8 cellular contexts compared by ENCODE assay signal in genomic region chr9:90870646-90871326, GRCh38.
A peak's percentile ranks its signal among the peaks of the same experiment; 100 is the strongest.
DNase-seq lines count a peak whose midpoint lies in the region; ATAC-seq, FAIRE-seq and TF ChIP-seq lines count a peak whose summit lies in the region.

No MANE protein-coding gene starts in this region.

- H3K36me3 Mint-ChIP-seq in neural crest cell (ENCODE audit: low read depth): no peaks in the 10 kb centered on the region

- no peaks in the 10 kb centered on the region for H3K36me3 ChIP-seq in A673 (ENCODE audit: insufficient read depth, low read length, poor library complexity, severe bottlenecking)
- no peaks in the 10 kb centered on the region for H3K36me3 ChIP-seq in esophagus muscularis mucosa

- H3K4me3 ChIP-seq in A673 (ENCODE audit: low read depth, low read length, poor library complexity, severe bottlenecking) (no peak overlapping the region), esophagus muscularis mucosa (no peak overlapping the region)

- no peaks in the 10 kb centered on the region for H3K9me3 Mint-ChIP-seq in neural crest cell

- H3K27ac Mint-ChIP-seq in neural crest cell (ENCODE audit: unreplicated experiment): no peak overlapping the region

- H3K27me3 ChIP-seq in A673 (replicated peaks; ENCODE audit: insufficient read depth, low read depth, low read length, poor library complexity) (no peaks in the 10 kb centered on the region), esophagus muscularis mucosa (no peaks in the 10 kb centered on the region)

- intact Hi-C loops in A673 (cut with micrococcal nuclease; ENCODE audit: unreplicated experiment): loop anchor here (2.0 to 5.0 kb wide), 3 partner anchors 108 to 728 kb away; no protein-coding TSS in a partner anchor
- intact Hi-C loops in esophagus muscularis mucosa (cut with DNase I): loop anchor here (5.0 to 10.0 kb wide), 4 partner anchors 646 to 1298 kb away; no protein-coding TSS in a partner anchor

- no peak overlapping the region for H3K4me3 Mint-ChIP-seq in neural crest cell

- peaks cover 8% of the 10 kb centered on the region for H3K4me1 Mint-ChIP-seq in neural crest cell

- no TSS peak for BruUV-seq in A673 (replicated peaks; lab: Mats Ljungman, UMichigan)

- H3K9me3 ChIP-seq in A673 (ENCODE audit: low read depth, low read length, poor library complexity, severe bottlenecking) (no peaks in the 10 kb centered on the region), esophagus muscularis mucosa (no peaks in the 10 kb centered on the region)

- peak; percentile 59 for DNase-seq in A673 (ENCODE audit: low spot score)
- peak; percentile 50 for DNase-seq in NCI-H2107 (lab: John Stamatoyannopoulos, UW)
- DNase-seq in activated CD4-positive, alpha-beta T cell treated with anti-CD3 and anti-CD28 coated beads for 48 hours: peak; percentile 57
- DNase-seq in esophagus muscularis mucosa (ENCODE audit: extremely low spot score): no peak
- peak; percentile 18 for DNase-seq in neural crest cell (ENCODE audit: low read depth, low spot score)
- no peak for DNase-seq in GM12891 (ENCODE audit: insufficient read length, low spot score)

- TF ChIP-seq POLR2A in esophagus muscularis mucosa (IDR thresholded peaks at IDR 0.05; ENCODE audit: low read depth) (no peak), GM12891 (IDR thresholded peaks at IDR 0.05; ENCODE audit: low read depth, low read length) (no peak)

- CTCF ChIA-PET in A673 (lab: Charles Lee): interaction anchor here (1.0 kb wide), 1 partner anchor 729 kb away, joined by 3 read pairs; no protein-coding TSS in a partner anchor

- H3K4me1 ChIP-seq in A673 (ENCODE audit: insufficient read depth, low read length, poor library complexity, severe bottlenecking): peaks cover 5% of the 10 kb centered on the region
- H3K4me1 ChIP-seq in esophagus muscularis mucosa: no peaks in the 10 kb centered on the region

- H3K27ac ChIP-seq in A673 (ENCODE audit: low read depth, low read length, poor library complexity, severe bottlenecking) (no peak overlapping the region), esophagus muscularis mucosa (replicated peaks in 1 of 4) (no peak overlapping the region)

- peak; percentile 89 for TF ChIP-seq CTCF in A673 (conservative IDR thresholded peaks at IDR 0.05; ENCODE audit: low read depth, low read length)
- peak; percentile 81 for TF ChIP-seq CTCF in GM12872 (IDR thresholded peaks at IDR 0.05; ENCODE audit: insufficient read depth, low read depth, low read length)
- TF ChIP-seq CTCF in esophagus muscularis mucosa (IDR thresholded peaks at IDR 0.05): peak; percentile 74 to 85 (median 79)
- TF ChIP-seq CTCF in neural crest cell (conservative IDR thresholded peaks at IDR 0.05): peak; percentile 97

- no peak for TF ChIP-seq EP300 in esophagus muscularis mucosa (IDR thresholded peaks at IDR 0.05)

- POLR2A ChIA-PET in A673 (lab: Charles Lee; ENCODE audit: low non-redundant PET): no interaction called here

- 9% methylated on average over 4 of the region's 4 CpGs for WGBS in esophagus muscularis mucosa

- ATAC-seq in HG02852 (IDR thresholded peaks at IDR 0.05; ENCODE audit: unreplicated experiment): no peak

- no peak for FAIRE-seq in GM12891 (lab: Jason Lieb, UNC)

- peaks cover 2% of the 10 kb centered on the region for H3K27me3 Mint-ChIP-seq in neural crest cell (ENCODE audit: low read depth)

TF ChIP-seq in GM12891, 5 proteins besides CTCF, POLR2A, EP300 and RAD21:
- TF ChIP-seq PAX5 (IDR thresholded peaks at IDR 0.05; ENCODE audit: insufficient read depth, low read length, severe bottlenecking) (no peak), POU2F2 (IDR thresholded peaks at IDR 0.05; ENCODE audit: low read depth, low read length) (no peak), TAF1 (IDR thresholded peaks at IDR 0.05; ENCODE audit: low read depth, low read length) (no peak)

Comparison
In these comparisons a context has a peak if more than half of its experiments do, and no peak if none do; other contexts are left out.
1. DNase-seq: peak in A673 (single experiment), NCI-H2107 (single experiment), activated CD4-positive, alpha-beta T cell treated with anti-CD3 and anti-CD28 coated beads for 48 hours (single experiment) and neural crest cell (single experiment); none in esophagus muscularis mucosa (single experiment) and GM12891 (single experiment).
2. Peak in every context shown above with its lines, with median percentiles within 50 percentile points of each other: CTCF ChIP-seq.